1 cellular context compared by ENCODE assay signal in the genomic region with DNA sequence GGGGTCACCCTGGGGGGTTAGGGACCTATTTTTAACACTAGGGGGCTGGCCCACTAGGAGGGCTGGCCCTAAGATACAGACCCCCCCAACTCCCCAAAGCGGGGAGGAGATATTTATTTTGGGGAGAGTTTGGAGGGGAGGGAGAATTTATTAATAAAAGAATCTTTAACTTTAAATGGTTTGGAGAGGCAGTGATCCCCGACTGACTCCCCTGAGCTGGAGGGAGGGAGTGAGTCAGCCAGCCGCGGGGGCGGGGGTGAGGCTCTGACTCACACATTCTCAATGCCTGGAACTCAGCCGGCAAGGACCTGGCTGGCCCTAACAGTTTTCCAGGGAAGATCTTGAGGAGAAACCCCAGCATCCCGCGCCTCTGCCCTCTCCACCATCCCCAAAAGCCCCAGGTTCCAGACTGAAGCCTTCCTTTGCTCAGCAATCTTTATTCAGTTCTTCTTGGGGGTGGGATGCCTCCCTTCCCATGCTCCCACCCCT.
TF ChIP-seq lines count a peak whose summit lies in the region.

No MANE protein-coding gene starts in this region.

TF ChIP-seq in K562, 482 proteins besides CTCF, POLR2A, EP300 and RAD21 (continued from another document and continues in another):
- TF ChIP-seq RB1 (IDR thresholded peaks at IDR 0.05; ENCODE audit: low read depth) (no peak), ZBTB1 (CRISPR knock-in tag; IDR thresholded peaks at IDR 0.05; ENCODE audit: borderline replicate concordance, low read depth) (no peak), JUN (IDR thresholded peaks at IDR 0.05; ENCODE audit: borderline replicate concordance, low read depth, low read length) (peak; percentile 98), JUN (CRISPR knock-in tag; IDR thresholded peaks at IDR 0.05; ENCODE audit: borderline replicate concordance) (no peak), COPS2 (conservative IDR thresholded peaks at IDR 0.05) (no peak), ZNF592 (IDR thresholded peaks at IDR 0.05) (no peak; the same call in 1 of the 2 replicates), POLR2G (IDR thresholded peaks at IDR 0.05; ENCODE audit: low read depth, low read length) (no peak), ZNF764 (CRISPR knock-in tag; IDR thresholded peaks at IDR 0.05; ENCODE audit: low read depth) (no peak), TFAM (CRISPR knock-in tag; conservative IDR thresholded peaks at IDR 0.05) (no peak), RBM17 (IDR thresholded peaks at IDR 0.05; ENCODE audit: borderline replicate concordance, low read depth, low read length) (no peak), KLF6 (CRISPR knock-in tag; IDR thresholded peaks at IDR 0.05; ENCODE audit: borderline replicate concordance) (no peak), EGR1 (conservative IDR thresholded peaks at IDR 0.05) (peak; percentile 97), ZNF384 (IDR thresholded peaks at IDR 0.05; ENCODE audit: low read depth, low read length) (no peak), IRF9 (tag; IDR thresholded peaks at IDR 0.05) (no peak), MXD1 (CRISPR knock-in tag; IDR thresholded peaks at IDR 0.05; ENCODE audit: borderline replicate concordance, poor library complexity, severe bottlenecking) (no peak), E2F5 (CRISPR knock-in tag; IDR thresholded peaks at IDR 0.05) (no peak), SIN3B (IDR thresholded peaks at IDR 0.05; ENCODE audit: low read depth) (no peak), WHSC1 (IDR thresholded peaks at IDR 0.05; ENCODE audit: low read length) (no peak), GABPB1 (CRISPR knock-in tag; IDR thresholded peaks at IDR 0.05) (no peak), ZNF23 (CRISPR knock-in tag; IDR thresholded peaks at IDR 0.05) (no peak), MCM3 (IDR thresholded peaks at IDR 0.05) (no peak), HNRNPH1 (optimal IDR thresholded peaks at IDR 0.05; ENCODE audit: low read depth, low read length) (no peak), ETV5 (CRISPR knock-in tag; IDR thresholded peaks at IDR 0.05; ENCODE audit: low read depth) (0 out of 2 replicates have a peak, but pooled peaks have one; percentile 11), SMARCE1 (IDR thresholded peaks at IDR 0.05) (peak; percentile 95), JUNB (CRISPR knock-in tag; conservative IDR thresholded peaks at IDR 0.05) (peak; percentile 64), CSDE1 (IDR thresholded peaks at IDR 0.05) (no peak), PHB (CRISPR knock-in tag; IDR thresholded peaks at IDR 0.05) (no peak), ZNF695 (CRISPR knock-in tag; IDR thresholded peaks at IDR 0.05) (no peak), TOE1 (IDR thresholded peaks at IDR 0.05; ENCODE audit: borderline replicate concordance) (no peak), TOE1 (CRISPR knock-in tag; IDR thresholded peaks at IDR 0.05; ENCODE audit: borderline replicate concordance, low read depth) (no peak), POLR2AphosphoS5 (IDR thresholded peaks at IDR 0.05; ENCODE audit: control insufficient read depth, insufficient read depth, low read depth, low read length) (peak; percentile 63; the same call in 1 of the 2 replicates), SMARCA4 (IDR thresholded peaks at IDR 0.05) (peak; percentile 94), NEUROD1 (IDR thresholded peaks at IDR 0.05; ENCODE audit: borderline replicate concordance, low read depth, low read length, partially characterized antibody) (peak; percentile 66), SMAD3 (CRISPR knock-in tag; conservative IDR thresholded peaks at IDR 0.05) (no peak), CCAR2 (IDR thresholded peaks at IDR 0.05; ENCODE audit: low read depth, low read length) (no peak), ZNF197 (CRISPR knock-in tag; IDR thresholded peaks at IDR 0.05; ENCODE audit: low read depth) (no peak)
- TF ChIP-seq, protein P1, sequence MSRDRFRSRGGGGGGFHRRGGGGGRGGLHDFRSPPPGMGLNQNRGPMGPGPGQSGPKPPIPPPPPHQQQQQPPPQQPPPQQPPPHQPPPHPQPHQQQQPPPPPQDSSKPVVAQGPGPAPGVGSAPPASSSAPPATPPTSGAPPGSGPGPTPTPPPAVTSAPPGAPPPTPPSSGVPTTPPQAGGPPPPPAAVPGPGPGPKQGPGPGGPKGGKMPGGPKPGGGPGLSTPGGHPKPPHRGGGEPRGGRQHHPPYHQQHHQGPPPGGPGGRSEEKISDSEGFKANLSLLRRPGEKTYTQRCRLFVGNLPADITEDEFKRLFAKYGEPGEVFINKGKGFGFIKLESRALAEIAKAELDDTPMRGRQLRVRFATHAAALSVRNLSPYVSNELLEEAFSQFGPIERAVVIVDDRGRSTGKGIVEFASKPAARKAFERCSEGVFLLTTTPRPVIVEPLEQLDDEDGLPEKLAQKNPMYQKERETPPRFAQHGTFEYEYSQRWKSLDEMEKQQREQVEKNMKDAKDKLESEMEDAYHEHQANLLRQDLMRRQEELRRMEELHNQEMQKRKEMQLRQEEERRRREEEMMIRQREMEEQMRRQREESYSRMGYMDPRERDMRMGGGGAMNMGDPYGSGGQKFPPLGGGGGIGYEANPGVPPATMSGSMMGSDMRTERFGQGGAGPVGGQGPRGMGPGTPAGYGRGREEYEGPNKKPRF (IDR thresholded peaks at IDR 0.05; ENCODE audit: low read depth, low read length): no peak
- TF ChIP-seq, protein P2, sequence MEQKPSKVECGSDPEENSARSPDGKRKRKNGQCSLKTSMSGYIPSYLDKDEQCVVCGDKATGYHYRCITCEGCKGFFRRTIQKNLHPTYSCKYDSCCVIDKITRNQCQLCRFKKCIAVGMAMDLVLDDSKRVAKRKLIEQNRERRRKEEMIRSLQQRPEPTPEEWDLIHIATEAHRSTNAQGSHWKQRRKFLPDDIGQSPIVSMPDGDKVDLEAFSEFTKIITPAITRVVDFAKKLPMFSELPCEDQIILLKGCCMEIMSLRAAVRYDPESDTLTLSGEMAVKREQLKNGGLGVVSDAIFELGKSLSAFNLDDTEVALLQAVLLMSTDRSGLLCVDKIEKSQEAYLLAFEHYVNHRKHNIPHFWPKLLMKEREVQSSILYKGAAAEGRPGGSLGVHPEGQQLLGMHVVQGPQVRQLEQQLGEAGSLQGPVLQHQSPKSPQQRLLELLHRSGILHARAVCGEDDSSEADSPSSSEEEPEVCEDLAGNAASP (IDR thresholded peaks at IDR 0.05): no peak
- TF ChIP-seq, protein P3, sequence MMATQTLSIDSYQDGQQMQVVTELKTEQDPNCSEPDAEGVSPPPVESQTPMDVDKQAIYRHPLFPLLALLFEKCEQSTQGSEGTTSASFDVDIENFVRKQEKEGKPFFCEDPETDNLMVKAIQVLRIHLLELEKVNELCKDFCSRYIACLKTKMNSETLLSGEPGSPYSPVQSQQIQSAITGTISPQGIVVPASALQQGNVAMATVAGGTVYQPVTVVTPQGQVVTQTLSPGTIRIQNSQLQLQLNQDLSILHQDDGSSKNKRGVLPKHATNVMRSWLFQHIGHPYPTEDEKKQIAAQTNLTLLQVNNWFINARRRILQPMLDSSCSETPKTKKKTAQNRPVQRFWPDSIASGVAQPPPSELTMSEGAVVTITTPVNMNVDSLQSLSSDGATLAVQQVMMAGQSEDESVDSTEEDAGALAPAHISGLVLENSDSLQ (IDR thresholded peaks at IDR 0.05): no peak
- TF ChIP-seq, protein P4, sequence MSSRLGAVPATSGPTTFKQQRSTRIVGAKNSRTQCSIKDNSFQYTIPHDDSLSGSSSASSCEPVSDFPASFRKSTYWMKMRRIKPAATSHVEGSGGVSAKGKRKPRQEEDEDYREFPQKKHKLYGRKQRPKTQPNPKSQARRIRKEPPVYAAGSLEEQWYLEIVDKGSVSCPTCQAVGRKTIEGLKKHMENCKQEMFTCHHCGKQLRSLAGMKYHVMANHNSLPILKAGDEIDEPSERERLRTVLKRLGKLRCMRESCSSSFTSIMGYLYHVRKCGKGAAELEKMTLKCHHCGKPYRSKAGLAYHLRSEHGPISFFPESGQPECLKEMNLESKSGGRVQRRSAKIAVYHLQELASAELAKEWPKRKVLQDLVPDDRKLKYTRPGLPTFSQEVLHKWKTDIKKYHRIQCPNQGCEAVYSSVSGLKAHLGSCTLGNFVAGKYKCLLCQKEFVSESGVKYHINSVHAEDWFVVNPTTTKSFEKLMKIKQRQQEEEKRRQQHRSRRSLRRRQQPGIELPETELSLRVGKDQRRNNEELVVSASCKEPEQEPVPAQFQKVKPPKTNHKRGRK (tag; IDR thresholded peaks at IDR 0.05): no peak
- TF ChIP-seq, protein P5, sequence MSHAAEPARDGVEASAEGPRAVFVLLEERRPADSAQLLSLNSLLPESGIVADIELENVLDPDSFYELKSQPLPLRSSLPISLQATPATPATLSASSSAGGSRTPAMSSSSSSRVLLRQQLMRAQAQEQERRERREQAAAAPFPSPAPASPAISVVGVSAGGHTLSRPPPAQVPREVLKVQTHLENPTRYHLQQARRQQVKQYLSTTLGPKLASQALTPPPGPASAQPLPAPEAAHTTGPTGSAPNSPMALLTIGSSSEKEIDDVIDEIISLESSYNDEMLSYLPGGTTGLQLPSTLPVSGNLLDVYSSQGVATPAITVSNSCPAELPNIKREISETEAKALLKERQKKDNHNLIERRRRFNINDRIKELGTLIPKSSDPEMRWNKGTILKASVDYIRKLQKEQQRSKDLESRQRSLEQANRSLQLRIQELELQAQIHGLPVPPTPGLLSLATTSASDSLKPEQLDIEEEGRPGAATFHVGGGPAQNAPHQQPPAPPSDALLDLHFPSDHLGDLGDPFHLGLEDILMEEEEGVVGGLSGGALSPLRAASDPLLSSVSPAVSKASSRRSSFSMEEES (CRISPR knock-in tag; IDR thresholded peaks at IDR 0.05): no peak
- TF ChIP-seq, protein P6, sequence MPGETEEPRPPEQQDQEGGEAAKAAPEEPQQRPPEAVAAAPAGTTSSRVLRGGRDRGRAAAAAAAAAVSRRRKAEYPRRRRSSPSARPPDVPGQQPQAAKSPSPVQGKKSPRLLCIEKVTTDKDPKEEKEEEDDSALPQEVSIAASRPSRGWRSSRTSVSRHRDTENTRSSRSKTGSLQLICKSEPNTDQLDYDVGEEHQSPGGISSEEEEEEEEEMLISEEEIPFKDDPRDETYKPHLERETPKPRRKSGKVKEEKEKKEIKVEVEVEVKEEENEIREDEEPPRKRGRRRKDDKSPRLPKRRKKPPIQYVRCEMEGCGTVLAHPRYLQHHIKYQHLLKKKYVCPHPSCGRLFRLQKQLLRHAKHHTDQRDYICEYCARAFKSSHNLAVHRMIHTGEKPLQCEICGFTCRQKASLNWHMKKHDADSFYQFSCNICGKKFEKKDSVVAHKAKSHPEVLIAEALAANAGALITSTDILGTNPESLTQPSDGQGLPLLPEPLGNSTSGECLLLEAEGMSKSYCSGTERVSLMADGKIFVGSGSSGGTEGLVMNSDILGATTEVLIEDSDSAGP (CRISPR knock-in tag; IDR thresholded peaks at IDR 0.05): no peak
- TF ChIP-seq, protein P7, sequence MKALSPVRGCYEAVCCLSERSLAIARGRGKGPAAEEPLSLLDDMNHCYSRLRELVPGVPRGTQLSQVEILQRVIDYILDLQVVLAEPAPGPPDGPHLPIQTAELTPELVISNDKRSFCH (CRISPR knock-in tag; IDR thresholded peaks at IDR 0.05): no peak
- TF ChIP-seq, protein P7 (tag; IDR thresholded peaks at IDR 0.05): no peak
- TF ChIP-seq, protein P8, sequence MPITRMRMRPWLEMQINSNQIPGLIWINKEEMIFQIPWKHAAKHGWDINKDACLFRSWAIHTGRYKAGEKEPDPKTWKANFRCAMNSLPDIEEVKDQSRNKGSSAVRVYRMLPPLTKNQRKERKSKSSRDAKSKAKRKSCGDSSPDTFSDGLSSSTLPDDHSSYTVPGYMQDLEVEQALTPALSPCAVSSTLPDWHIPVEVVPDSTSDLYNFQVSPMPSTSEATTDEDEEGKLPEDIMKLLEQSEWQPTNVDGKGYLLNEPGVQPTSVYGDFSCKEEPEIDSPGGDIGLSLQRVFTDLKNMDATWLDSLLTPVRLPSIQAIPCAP (CRISPR knock-in tag; IDR thresholded peaks at IDR 0.05; ENCODE audit: borderline replicate concordance): no peak
